In the genomic region with DNA sequence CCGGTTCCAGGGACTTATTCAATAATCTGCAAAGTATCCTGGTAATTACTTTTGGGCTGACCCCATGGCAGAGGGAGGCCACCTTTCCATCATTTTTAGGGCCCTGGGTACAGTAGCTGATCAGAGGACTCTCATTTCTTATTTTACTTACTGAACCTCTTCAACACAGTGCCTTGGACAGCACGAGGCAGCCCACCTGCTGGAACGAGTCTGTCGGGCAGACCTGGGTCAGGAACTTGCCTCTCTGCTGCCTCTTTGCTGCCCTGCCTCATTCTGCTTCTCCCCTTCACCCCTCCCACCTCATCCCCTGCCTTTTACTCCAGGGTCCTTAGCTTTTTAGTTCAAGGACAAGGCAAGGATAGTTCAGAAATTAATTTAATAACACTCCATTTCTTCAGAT, we compare ENCODE assay signal across 1 cellular context.
TF ChIP-seq lines count a peak whose summit lies in the region.

No MANE protein-coding gene starts in this region.

TF ChIP-seq in IMR-90, 13 proteins besides CTCF, POLR2A, EP300 and RAD21 (continued from another document):
- no peak for TF ChIP-seq CEBPB (IDR thresholded peaks at IDR 0.05; ENCODE audit: low read depth, low read length)
- no peak for TF ChIP-seq BHLHE40 (IDR thresholded peaks at IDR 0.05; ENCODE audit: low read depth, low read length)
- no peak for TF ChIP-seq CHD1 (IDR thresholded peaks at IDR 0.05; ENCODE audit: low read depth, low read length)
- no peak for TF ChIP-seq NFE2L2 (IDR thresholded peaks at IDR 0.05; ENCODE audit: low read depth, low read length)
- TF ChIP-seq, protein P1, sequence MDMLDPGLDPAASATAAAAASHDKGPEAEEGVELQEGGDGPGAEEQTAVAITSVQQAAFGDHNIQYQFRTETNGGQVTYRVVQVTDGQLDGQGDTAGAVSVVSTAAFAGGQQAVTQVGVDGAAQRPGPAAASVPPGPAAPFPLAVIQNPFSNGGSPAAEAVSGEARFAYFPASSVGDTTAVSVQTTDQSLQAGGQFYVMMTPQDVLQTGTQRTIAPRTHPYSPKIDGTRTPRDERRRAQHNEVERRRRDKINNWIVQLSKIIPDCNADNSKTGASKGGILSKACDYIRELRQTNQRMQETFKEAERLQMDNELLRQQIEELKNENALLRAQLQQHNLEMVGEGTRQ (IDR thresholded peaks at IDR 0.05; ENCODE audit: low read depth, low read length) = no peak
- TF ChIP-seq MAZ (IDR thresholded peaks at IDR 0.05; ENCODE audit: borderline replicate concordance, low read depth, low read length) = no peak
- TF ChIP-seq SMC3 (IDR thresholded peaks at IDR 0.05; ENCODE audit: low read depth, low read length) = no peak
- TF ChIP-seq RCOR1 (IDR thresholded peaks at IDR 0.05; ENCODE audit: insufficient replicate concordance, low read length) = no peak
- TF ChIP-seq MXI1 (IDR thresholded peaks at IDR 0.05; ENCODE audit: borderline replicate concordance, low read depth, low read length) = no peak
